8 cellular contexts compared by ENCODE assay signal in genomic region chr13:50636007-50636704, GRCh38.
DNase-seq lines count a peak whose midpoint lies in the region; ATAC-seq, FAIRE-seq and TF ChIP-seq lines count a peak whose summit lies in the region.

No MANE protein-coding gene starts in this region.

- H3K36me3 Mint-ChIP-seq in nephron progenitor cell (ENCODE audit: low read depth): peaks cover 5% of the 10 kb centered on the region
- no peaks in the 10 kb centered on the region for H3K36me3 Mint-ChIP-seq in activated CD8-positive, alpha-beta T cell treated with anti-CD3 and anti-CD28 coated beads for 36 hours (ENCODE audit: low read depth)

- ATAC-seq in GM19023 (IDR thresholded peaks at IDR 0.05; ENCODE audit: unreplicated experiment) (peak; percentile 77), HG02763 (IDR thresholded peaks at IDR 0.05; ENCODE audit: unreplicated experiment) (peak; percentile 68)
- ATAC-seq in activated CD8-positive, alpha-beta T cell treated with anti-CD3 and anti-CD28 coated beads for 36 hours: no peak

- peaks cover 26% of the 10 kb centered on the region for H3K4me1 Mint-ChIP-seq in nephron progenitor cell
- no peaks in the 10 kb centered on the region for H3K4me1 Mint-ChIP-seq in activated CD8-positive, alpha-beta T cell treated with anti-CD3 and anti-CD28 coated beads for 36 hours (ENCODE audit: low read depth)

- peaks cover 15% of the 10 kb centered on the region for H3K9me3 Mint-ChIP-seq in nephron progenitor cell
- no peaks in the 10 kb centered on the region for H3K9me3 Mint-ChIP-seq in activated CD8-positive, alpha-beta T cell treated with anti-CD3 and anti-CD28 coated beads for 36 hours

- POLR2A ChIA-PET in activated CD8-positive, alpha-beta T cell treated with anti-CD3 and anti-CD28 coated beads for 36 hours (lab: Charles Lee): interaction anchor here (0.5 kb wide), 1 partner anchor 22 kb away, joined by 3 read pairs; no protein-coding TSS in a partner anchor

- FAIRE-seq in D721Med (lab: Jason Lieb, UNC): no peak

- no peaks in the 10 kb centered on the region for H3K27me3 Mint-ChIP-seq in nephron progenitor cell (ENCODE audit: low read depth, poor library complexity)
- no peaks in the 10 kb centered on the region for H3K27me3 Mint-ChIP-seq in activated CD8-positive, alpha-beta T cell treated with anti-CD3 and anti-CD28 coated beads for 36 hours

- CTCF ChIA-PET in activated CD8-positive, alpha-beta T cell treated with anti-CD3 and anti-CD28 coated beads for 36 hours (lab: Charles Lee): interaction anchor here (1.1 kb wide), 1 partner anchor 165 kb away, joined by 3 read pairs; no protein-coding TSS in a partner anchor

- intact Hi-C loops in activated CD8-positive, alpha-beta T cell treated with anti-CD3 and anti-CD28 coated beads for 36 hours (cut with micrococcal nuclease): no loop called here

- DNase-seq in SKM-1 treated with dmso at 0.1 percent for 144 hours (lab: John Stamatoyannopoulos, UW; ENCODE audit: unreplicated experiment) (peak; percentile 64), nephron progenitor cell (peak; percentile 10), D721Med (ENCODE audit: insufficient read length, low spot score) (no peak), SHP77 treated with DMSO at 0.1 percent for 48 hours (lab: John Stamatoyannopoulos, UW) (no peak), KG1 (lab: John Stamatoyannopoulos, UW) (no peak)
- no peak for DNase-seq in activated CD8-positive, alpha-beta T cell treated with anti-CD3 and anti-CD28 coated beads for 36 hours

- no peak overlapping the region for H3K4me3 Mint-ChIP-seq in nephron progenitor cell
- no peak overlapping the region for H3K4me3 Mint-ChIP-seq in activated CD8-positive, alpha-beta T cell treated with anti-CD3 and anti-CD28 coated beads for 36 hours

- H3K27ac Mint-ChIP-seq in nephron progenitor cell: peak overlapping the region; percentile 85
- H3K27ac Mint-ChIP-seq in activated CD8-positive, alpha-beta T cell treated with anti-CD3 and anti-CD28 coated beads for 36 hours: no peak overlapping the region

- no peak for TF ChIP-seq CTCF in nephron progenitor cell (IDR thresholded peaks at IDR 0.05)
- TF ChIP-seq CTCF in D721Med (IDR thresholded peaks at IDR 0.05; ENCODE audit: insufficient read depth, missing control alignments): no peak
- no peak for TF ChIP-seq CTCF in activated CD8-positive, alpha-beta T cell treated with anti-CD3 and anti-CD28 coated beads for 36 hours (IDR thresholded peaks at IDR 0.05)

Comparison
In these comparisons a context has a peak if more than half of its experiments do, and no peak if none do; other contexts are left out.
1. DNase-seq: peak in SKM-1 treated with dmso at 0.1 percent for 144 hours (single experiment) and nephron progenitor cell (single experiment); none in D721Med (single experiment), activated CD8-positive, alpha-beta T cell treated with anti-CD3 and anti-CD28 coated beads for 36 hours (single experiment), SHP77 treated with DMSO at 0.1 percent for 48 hours (single experiment) and KG1 (single experiment).